ENCODE assay signal across 8 cellular contexts in the genomic region with DNA sequence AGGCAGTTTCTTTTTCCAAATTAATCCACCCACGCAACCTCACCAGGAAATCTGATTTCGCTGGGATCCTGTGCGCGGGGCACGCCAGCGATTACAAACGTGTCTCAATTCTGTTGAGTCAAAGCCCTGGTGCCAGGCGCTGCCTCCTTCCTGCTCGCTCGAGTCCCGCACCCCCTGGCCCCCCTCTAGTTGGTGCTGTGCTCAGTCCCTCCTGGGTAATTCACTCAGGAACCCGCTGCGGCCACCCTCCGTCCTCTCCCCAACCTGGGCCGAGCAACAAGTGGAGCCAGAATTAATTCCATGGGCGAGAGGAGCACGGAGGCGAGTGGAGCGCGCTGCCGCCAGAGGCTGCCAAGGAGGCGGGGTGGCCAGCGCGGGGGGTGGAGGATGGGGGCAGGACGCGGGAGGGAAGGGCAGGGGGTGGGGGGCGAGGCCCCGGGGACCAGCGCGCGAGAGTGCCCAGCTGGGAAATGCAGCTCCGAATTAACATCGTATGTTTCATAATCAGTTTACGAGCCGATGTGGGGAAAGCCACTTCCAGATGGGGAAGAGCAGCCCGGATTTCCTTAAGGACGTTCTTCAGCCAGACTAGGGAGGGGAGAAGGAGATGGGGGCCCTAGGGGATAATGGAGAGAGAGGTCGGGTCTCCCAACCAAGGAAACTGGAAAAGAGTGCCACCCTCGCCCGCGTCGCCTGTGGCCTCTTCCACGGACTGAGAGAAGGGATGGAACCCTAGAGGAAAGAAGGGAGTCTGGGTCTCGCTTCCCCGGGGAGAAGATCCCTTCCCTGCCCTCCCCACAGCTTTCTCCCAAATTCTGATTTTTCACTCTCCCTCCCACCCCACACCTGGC. TPM values are rescaled to one million over a fixed set of nuclear protein-coding genes. Genes with fewer than 3 reads are reported as not detected.
DNase-seq lines count a peak whose midpoint lies in the region; ATAC-seq, FAIRE-seq and TF ChIP-seq lines count a peak whose summit lies in the region.

No MANE protein-coding gene starts in this region.

- H3K36me3 ChIP-seq in HUES6 (ENCODE audit: control insufficient read depth, insufficient read depth, low read length) (peaks cover 8% of the 10 kb centered on the region; the same call in 1 of the 2 replicates), keratinocyte (ENCODE audit: control insufficient read depth in 2 of 2, extremely low read depth in 1 of 2, insufficient read depth in 2 of 2, low read length in 2 of 2) (peaks cover 0 to 8% of the 10 kb centered on the region in 2 experiments), suprapubic skin (no peaks in the 10 kb centered on the region)

- H3K27me3 ChIP-seq in HUES6 (ENCODE audit: control insufficient read depth, insufficient read depth, low read length), result peaks cover 66% of the 10 kb centered on the region
- H3K27me3 ChIP-seq in keratinocyte (ENCODE audit: control insufficient read depth, extremely low read depth, insufficient read depth, low read length), result no peaks in the 10 kb centered on the region
- peaks cover 32% of the 10 kb centered on the region for H3K27me3 ChIP-seq in suprapubic skin

- no peaks in the 10 kb centered on the region for H3K9me1 ChIP-seq in keratinocyte (ENCODE audit: control insufficient read depth, extremely low read depth, insufficient read depth, low read length)

- dilution Hi-C loops in keratinocyte (cut with MboI; ENCODE audit: extremely low pct_ligation_motif_present, low sequenced_read_pairs), result loop anchor here (25.0 kb wide), 2 partner anchors 256 to 406 kb away; no protein-coding TSS in a partner anchor

- POLR2A ChIA-PET in activated CD4-positive, alpha-beta memory T cell treated with anti-CD3 and anti-CD28 coated beads, Interleukin-2, amount 10 ng/mL, durations not matched to agents 7 days and 5 days (lab: Charles Lee), result no interaction called here

- ATAC-seq in GM21515 (IDR thresholded peaks at IDR 0.05; ENCODE audit: unreplicated experiment), result no peak

- no peak for DNase-seq in chondrocyte (ENCODE audit: low spot score)
- DNase-seq in keratinocyte (ENCODE audit: low read depth, low spot score), result no peak
- DNase-seq in suprapubic skin (ENCODE audit: low spot score in 2 of 2), result peak in 1 of 2 donors; percentile 61
- no peak for DNase-seq in activated CD4-positive, alpha-beta T cell treated with anti-CD3 and anti-CD28 coated beads for 4 hours
- no peak for DNase-seq in Kasumi-1 (lab: John Stamatoyannopoulos, UW)
- DNase-seq in activated CD4-positive, alpha-beta memory T cell treated with anti-CD3 and anti-CD28 coated beads, Interleukin-2, amount 10 ng/mL, durations not matched to agents 7 days and 5 days, result no peak

- H3K4me3 ChIP-seq in HUES6 (ENCODE audit: low read depth, low read length) (peak overlapping the region; percentile 79), keratinocyte (ENCODE audit: control insufficient read depth in 2 of 3, extremely low read depth in 1 of 3, insufficient read depth in 2 of 3, low read depth in 1 of 3, low read length in 3 of 3) (peak overlapping the region; percentile 38 to 77 (median 56)), suprapubic skin (peak overlapping the region; percentile 44)

- H3K79me2 ChIP-seq in keratinocyte (ENCODE audit: control insufficient read depth, insufficient read depth, low read length), result peaks cover 63% of the 10 kb centered on the region

- H3K4me1 ChIP-seq in HUES6 (ENCODE audit: control insufficient read depth, insufficient read depth, low read length) (peaks cover 20% of the 10 kb centered on the region; the same call in 1 of the 2 replicates), keratinocyte (ENCODE audit: control insufficient read depth, extremely low read depth, insufficient read depth, low read length) (peaks cover 33% of the 10 kb centered on the region), suprapubic skin (peaks cover 41% of the 10 kb centered on the region)

- H3K4me3 Mint-ChIP-seq in chondrocyte (ENCODE audit: unreplicated experiment), result peak overlapping the region; percentile 73
- no peak overlapping the region for H3K4me3 Mint-ChIP-seq in activated CD4-positive, alpha-beta memory T cell treated with anti-CD3 and anti-CD28 coated beads, Interleukin-2, amount 10 ng/mL, durations not matched to agents 7 days and 5 days

- H3K27ac ChIP-seq in HUES6 (ENCODE audit: low read depth, low read length), result no peak overlapping the region; the same call in 1 of the 2 replicates
- H3K27ac ChIP-seq in keratinocyte (ENCODE audit: control insufficient read depth, insufficient read depth, low read length), result peak overlapping the region; percentile 39
- H3K27ac ChIP-seq in suprapubic skin, result no peak overlapping the region

- 4% methylated on average over 26 of the region's 45 CpGs for WGBS in suprapubic skin

- TF ChIP-seq CTCF in chondrocyte (IDR thresholded peaks at IDR 0.05) (peak; percentile 35), keratinocyte (optimal IDR thresholded peaks at IDR 0.05 in 1 of 3, IDR thresholded peaks at IDR 0.05 in 1 of 3, conservative IDR thresholded peaks at IDR 0.05 in 1 of 3; ENCODE audit: extremely low read depth in 1 of 3, insufficient read depth in 2 of 3, low read length in 3 of 3) (no peak), suprapubic skin (IDR thresholded peaks at IDR 0.05) (no peak)

- no peak for FAIRE-seq in keratinocyte (lab: Jason Lieb, UNC)

- no peaks in the 10 kb centered on the region for H3K27me3 Mint-ChIP-seq in chondrocyte (ENCODE audit: low read depth)
- peaks cover 58% of the 10 kb centered on the region for H3K27me3 Mint-ChIP-seq in activated CD4-positive, alpha-beta memory T cell treated with anti-CD3 and anti-CD28 coated beads, Interleukin-2, amount 10 ng/mL, durations not matched to agents 7 days and 5 days

- CTCF ChIA-PET in activated CD4-positive, alpha-beta memory T cell treated with anti-CD3 and anti-CD28 coated beads, Interleukin-2, amount 10 ng/mL, durations not matched to agents 7 days and 5 days (lab: Charles Lee), result no interaction called here

- no peaks in the 10 kb centered on the region for H3K9me3 ChIP-seq in HUES6 (ENCODE audit: control insufficient read depth, insufficient read depth, low read depth, low read length)
- H3K9me3 ChIP-seq in keratinocyte (ENCODE audit: control insufficient read depth, low read depth, low read length), result no peaks in the 10 kb centered on the region
- no peaks in the 10 kb centered on the region for H3K9me3 ChIP-seq in suprapubic skin

- H3K27ac Mint-ChIP-seq in chondrocyte (ENCODE audit: unreplicated experiment), result peak overlapping the region; percentile 38
- no peak overlapping the region for H3K27ac Mint-ChIP-seq in activated CD4-positive, alpha-beta memory T cell treated with anti-CD3 and anti-CD28 coated beads, Interleukin-2, amount 10 ng/mL, durations not matched to agents 7 days and 5 days

- no peak for TF ChIP-seq POLR2A in suprapubic skin (IDR thresholded peaks at IDR 0.05)

- TF ChIP-seq EP300 in suprapubic skin (IDR thresholded peaks at IDR 0.05), result no peak

- H3K9ac ChIP-seq in HUES6 (ENCODE audit: low read length) (peak overlapping the region; percentile 94), keratinocyte (ENCODE audit: control insufficient read depth, extremely low read depth, insufficient read depth, low read length) (peak overlapping the region; percentile 69)

- H2AFZ ChIP-seq in keratinocyte (ENCODE audit: control insufficient read depth, low read length), result peak overlapping the region; percentile 72

- no peaks in the 10 kb centered on the region for H3K9me3 Mint-ChIP-seq in chondrocyte (ENCODE audit: low read depth)
- H3K9me3 Mint-ChIP-seq in activated CD4-positive, alpha-beta memory T cell treated with anti-CD3 and anti-CD28 coated beads, Interleukin-2, amount 10 ng/mL, durations not matched to agents 7 days and 5 days, result no peaks in the 10 kb centered on the region

- H3K4me2 ChIP-seq in keratinocyte (ENCODE audit: control insufficient read depth, extremely low read depth, insufficient read depth, low read depth, low read length), result peak overlapping the region; percentile 95

- H4K20me1 ChIP-seq in keratinocyte (ENCODE audit: control insufficient read depth, extremely low read depth, insufficient read depth, low read length), result no peaks in the 10 kb centered on the region

- H3K4me1 Mint-ChIP-seq in chondrocyte (ENCODE audit: low read depth), result peaks cover 53% of the 10 kb centered on the region
- H3K4me1 Mint-ChIP-seq in activated CD4-positive, alpha-beta memory T cell treated with anti-CD3 and anti-CD28 coated beads, Interleukin-2, amount 10 ng/mL, durations not matched to agents 7 days and 5 days, result no peaks in the 10 kb centered on the region

- H3K36me3 Mint-ChIP-seq in chondrocyte (ENCODE audit: low read depth), result no peaks in the 10 kb centered on the region
- H3K36me3 Mint-ChIP-seq in activated CD4-positive, alpha-beta memory T cell treated with anti-CD3 and anti-CD28 coated beads, Interleukin-2, amount 10 ng/mL, durations not matched to agents 7 days and 5 days (ENCODE audit: low read depth), result no peaks in the 10 kb centered on the region

RNA-seq across cellular contexts. Expression of a gene that starts 5.8 kb away (rescaled TPM):
- total RNA-seq in chondrocyte (11.1 to 24.5 TPM (median 11.6 TPM) in 3 replicates), suprapubic skin (10 to 100 TPM in 1 of 4 donors, 1 to 10 TPM in 3; 8.9 to 13.9 (median 9.3) TPM)
- 7.1 to 18.7 TPM (median 9.4 TPM) in 3 replicates for polyA plus RNA-seq in keratinocyte
- polyA plus RNA-seq in keratinocyte (2011; ENCODE audit: low read depth), result 4.0 TPM
- 3.9 and 4.5 TPM in 2 replicates for polyA plus RNA-seq in keratinocyte (2011; cell fraction: cytosol; rRNA removed)
- 16.4 and 17.6 TPM in 2 replicates for polyA plus RNA-seq in keratinocyte (2011; cell fraction: nucleus; rRNA removed)
- 4.5 and 16.4 TPM in 2 replicates for polyA plus RNA-seq in keratinocyte (2012; ENCODE audit: low replicate concordance)
- 14.8 to 31.6 TPM (median 18.3 TPM) in 3 replicates for polyA minus RNA-seq in keratinocyte
- polyA minus RNA-seq in keratinocyte (2011; cell fraction: cytosol; rRNA and poly(A)+ RNA removed), result 22.4 TPM
- polyA minus RNA-seq in keratinocyte (2011; cell fraction: nucleus; rRNA and poly(A)+ RNA removed), result 45.5 TPM in 2 replicates
- not detected for total RNA-seq in activated CD4-positive, alpha-beta memory T cell treated with anti-CD3 and anti-CD28 coated beads, Interleukin-2, amount 10 ng/mL, durations not matched to agents 7 days and 5 days

Comparison
In these comparisons a context has a peak if more than half of its experiments do, and no peak if none do; other contexts are left out.
1. RNA of a gene that starts 5.8 kb away (total RNA-seq): 11.1 to 24.5 TPM in chondrocyte and 8.9 to 13.9 TPM in suprapubic skin; not detected in activated CD4-positive, alpha-beta memory T cell treated with anti-CD3 and anti-CD28 coated beads, Interleukin-2, amount 10 ng/mL, durations not matched to agents 7 days and 5 days; every median in the first group is over 4 times any median in the second.
2. Peak in every context shown above with its lines, with median percentiles within 50 percentile points of each other: H3K4me3 ChIP-seq.